18 cellular contexts compared by ENCODE assay signal in the genomic region with DNA sequence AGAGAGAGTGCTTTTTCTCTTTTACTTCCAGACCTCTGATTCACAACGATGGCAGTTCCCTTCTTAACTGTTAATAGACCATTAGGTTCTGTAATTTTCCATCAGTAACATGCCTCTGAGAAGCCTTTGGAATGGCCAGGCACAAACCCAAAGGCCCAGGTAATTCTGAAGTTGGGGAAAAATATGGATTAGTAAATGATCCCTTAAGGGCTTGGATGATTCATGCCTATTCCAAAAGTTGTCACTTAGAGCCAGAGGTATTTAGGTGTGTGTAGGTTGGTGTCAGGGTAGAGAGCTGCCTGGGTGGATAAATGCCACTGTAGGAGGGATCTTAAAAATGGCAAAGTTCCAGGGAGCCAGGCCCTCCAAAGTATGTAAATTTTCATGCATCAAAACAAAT.
DNase-seq lines count a peak whose midpoint lies in the region; TF ChIP-seq lines count a peak whose summit lies in the region.
"Had no signal": no experiment of that assay in that cellular context is flagged by ENCODE, and none has a peak within 500 bp of the region (broad histone marks: within the 10 kb centered on the region; RNA-seq: fewer than 3 reads in every experiment).

No MANE protein-coding gene starts in this region.

- no peaks in the 10 kb centered on the region for H4K20me1 ChIP-seq in PC-9 (ENCODE audit: insufficient read depth)

- 0 out of 2 replicates have a peak overlapping the region, but pooled peaks have one; percentile 5 for H2AFZ ChIP-seq in PC-9
- H2AFZ ChIP-seq: GM23338 had no signal

- H3K4me1 ChIP-seq in PC-9 (replicated peaks; ENCODE audit: insufficient read depth), result peaks cover 27% of the 10 kb centered on the region

- CTCF ChIA-PET in PC-9 (lab: Charles Lee), result interaction anchor here (0.5 to 0.7 kb wide), 2 partner anchors 42 to 249 kb away, joined by 3 to 4 read pairs; no protein-coding TSS in a partner anchor

- DNase-seq in EH (ENCODE audit: low read depth) (peak; percentile 36), PC-9 (peak; percentile 14 to 65), epithelial cell of esophagus (ENCODE audit: low read depth) (peak; percentile 37), putamen (ENCODE audit: low spot score) (peak; percentile 60), kidney glomerular epithelial cell (lab: John Stamatoyannopoulos, UW) (no peak), lower leg skin (ENCODE audit: low spot score in 2 of 2) (no peak), NCI-H1105 treated with DMSO at 0.1 percent for 48 hours (lab: John Stamatoyannopoulos, UW) (no peak)
- no peak for DNase-seq in stimulated activated CD4-positive, alpha-beta T cell treated with anti-CD3 and anti-CD28 coated beads, Interleukin-4, amount 100 ng/mL, for 1 hour
- DNase-seq: C1 segment of cervical spinal cord, DMS 273 treated with DMSO at 0.1 percent for 48 hours, GF-D8, MM.1S, NCI-H1105, NCI-H1694 treated with DMSO at 0.1 percent for 48 hours, NCI-H446, NCI-H748 treated with DMSO at 0.1 percent for 48 hours had no signal

- no TSS peak for BruUV-seq in PC-9 (replicated peaks; lab: Mats Ljungman, UMichigan)

- intact Hi-C loops in PC-9 (cut with micrococcal nuclease; ENCODE audit: unreplicated experiment), result no loop called here
- intact Hi-C loops in lower leg skin (cut with DNase I; ENCODE audit: low total_unique reads), result no loop called here

- no peaks in the 10 kb centered on the region for H3K79me2 ChIP-seq in PC-9 (ENCODE audit: low read depth)

- peak overlapping the region; percentile 51 for H3K27ac ChIP-seq in PC-9
- H3K27ac ChIP-seq: KMS-11 had no signal

- POLR2A ChIA-PET in PC-9 (lab: Charles Lee; ENCODE audit: unreplicated experiment), result interaction anchor here (0.6 to 1.3 kb wide), 5 partner anchors 9 to 394 kb away, joined by 3 to 9 read pairs (median 6); no protein-coding TSS in a partner anchor

- 4 to 13% methylated on average over 1 of the region's 1 CpG for WGBS in lower leg skin, 2 donors

- H3K36me3 ChIP-seq in PC-9 (ENCODE audit: low read depth), result no peaks in the 10 kb centered on the region

- no peak for TF ChIP-seq CTCF in PC-9 (conservative IDR thresholded peaks at IDR 0.05)
- no peak for TF ChIP-seq CTCF in epithelial cell of esophagus (IDR thresholded peaks at IDR 0.05; ENCODE audit: insufficient read depth, low read depth, low read length, missing control alignments)
- TF ChIP-seq CTCF in lower leg skin (IDR thresholded peaks at IDR 0.05), result no peak

- H3K9me2 ChIP-seq in PC-9 (ENCODE audit: insufficient read depth), result 0 out of 2 replicates have a peak, but pooled peaks cover 3% of the 10 kb centered on the region

- H3K9me3 ChIP-seq in PC-9 (ENCODE audit: insufficient read depth, low read depth), result peaks cover 4% of the 10 kb centered on the region; the same call in 1 of the 2 replicates

- TF ChIP-seq POLR2A in lower leg skin (IDR thresholded peaks at IDR 0.05), result no peak

- H3K27me3 ChIP-seq in PC-9 (ENCODE audit: insufficient read depth, low read depth), result no peaks in the 10 kb centered on the region

- H3F3A ChIP-seq in PC-9 (ENCODE audit: insufficient read depth, low read depth), result peaks cover 9% of the 10 kb centered on the region; the same call in 1 of the 2 replicates

- no peak overlapping the region for H3K4me3 ChIP-seq in PC-9
- no peak overlapping the region for H3K4me3 ChIP-seq in epithelial cell of esophagus (ENCODE audit: low read length)
- H3K4me3 ChIP-seq in lower leg skin (ENCODE audit: low read depth, poor library complexity, severe bottlenecking), result no peak overlapping the region
- H3K4me3 ChIP-seq: GM23338 had no signal

- peak overlapping the region; percentile 24; the same call in 1 of the 2 replicates for H3K4me2 ChIP-seq in PC-9
- H3K4me2 ChIP-seq: GM23338, KMS-11 had no signal

Comparison
In these comparisons a context has a peak if more than half of its experiments do, and no peak if none do; other contexts are left out.
1. DNase-seq: peak in EH (single experiment), PC-9 (2 of 2), epithelial cell of esophagus (single experiment) and putamen (single experiment); none in kidney glomerular epithelial cell (single experiment), stimulated activated CD4-positive, alpha-beta T cell treated with anti-CD3 and anti-CD28 coated beads, Interleukin-4, amount 100 ng/mL, for 1 hour (single experiment), lower leg skin (0 of 2) and NCI-H1105 treated with DMSO at 0.1 percent for 48 hours (single experiment).